Comparison of ENCODE assay signal across 8 cellular contexts in the genomic region with DNA sequence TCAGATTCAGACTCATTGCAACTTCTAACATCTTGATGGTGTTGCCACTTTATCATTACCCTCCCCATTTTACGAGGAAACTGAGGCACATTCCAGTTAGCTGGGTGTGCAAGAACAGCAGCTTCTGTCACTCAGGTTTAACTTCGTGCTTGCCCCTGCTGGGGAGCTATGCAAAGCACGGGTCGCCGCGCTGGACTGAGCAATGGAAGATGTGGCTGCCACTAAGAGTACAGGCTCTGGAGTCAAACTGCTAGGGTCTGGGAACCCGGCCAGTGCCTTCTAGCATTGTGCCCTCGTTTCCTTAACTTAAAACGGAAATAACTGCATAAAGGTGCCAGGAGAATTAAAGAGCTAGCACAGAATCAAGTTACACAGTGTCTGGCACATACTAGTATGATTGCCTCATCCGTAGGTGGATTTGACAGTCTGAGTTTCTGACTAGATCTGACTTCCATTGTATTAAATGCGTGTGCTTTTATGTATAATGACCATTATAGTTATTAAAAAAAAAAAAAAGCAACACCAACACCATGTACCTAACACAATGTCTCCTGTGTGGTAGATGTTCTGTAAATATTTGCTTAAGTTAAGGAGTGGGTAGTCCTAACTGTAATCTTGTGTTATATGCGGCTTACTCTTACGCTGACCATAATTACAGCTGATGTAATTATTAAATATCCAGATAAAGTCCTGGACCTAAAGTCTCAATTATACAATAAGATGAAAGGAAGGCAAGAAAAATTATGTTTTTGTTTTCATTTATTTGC. TPM values are rescaled to one million over a fixed set of nuclear protein-coding genes. Genes with fewer than 3 reads are reported as not detected.
DNase-seq lines count a peak whose midpoint lies in the region; ATAC-seq, FAIRE-seq and TF ChIP-seq lines count a peak whose summit lies in the region.

No MANE protein-coding gene starts in this region.

- no peaks in the 10 kb centered on the region for H3K27me3 ChIP-seq in MM.1S (replicated peaks; ENCODE audit: insufficient read depth, low read length)
- H3K27me3 ChIP-seq in left lung = no peaks in the 10 kb centered on the region

- H3K27ac ChIP-seq in MM.1S (ENCODE audit: low read length) (peak overlapping the region; percentile 78), VCaP (peak overlapping the region; percentile 100), left lung (peak overlapping the region; percentile 94 to 98)

- H3K27me3 Mint-ChIP-seq in HFFc6 (ENCODE audit: insufficient read depth) = peaks cover 2% of the 10 kb centered on the region; the same call in 1 of the 2 replicates

- H3K79me2 ChIP-seq in MM.1S (ENCODE audit: low read length) = peaks cover 38% of the 10 kb centered on the region

- peaks cover 3% of the 10 kb centered on the region; the same call in 1 of the 2 replicates for H3K9me3 Mint-ChIP-seq in HFFc6

- H3K4me2 ChIP-seq in MM.1S (ENCODE audit: low read depth, low read length) = peak overlapping the region; percentile 82

- peak overlapping the region; percentile 90 for H3K4me3 Mint-ChIP-seq in HFFc6

- TF ChIP-seq CTCF in HFFc6 (IDR thresholded peaks at IDR 0.05) (0 out of 2 replicates have a peak, but pooled peaks have one; percentile 16), MM.1S (IDR thresholded peaks at IDR 0.05; ENCODE audit: low read length) (peak; percentile 32), VCaP (conservative IDR thresholded peaks at IDR 0.05) (0 out of 2 replicates have a peak, but pooled peaks have one; percentile 6), left lung (IDR thresholded peaks at IDR 0.05) (peak in 1 of 2 donors; percentile 11)

- peak overlapping the region; percentile 95 for H3K27ac Mint-ChIP-seq in HFFc6

- peak; percentile 69 for ATAC-seq in left lung

- H3K9me2 ChIP-seq in MM.1S (replicated peaks; ENCODE audit: insufficient read depth, low read length) = no peaks in the 10 kb centered on the region

- H3K4me3 ChIP-seq in MM.1S (ENCODE audit: low read length) = peak overlapping the region; percentile 70
- peak overlapping the region; percentile 60 for H3K4me3 ChIP-seq in left lung

- peaks cover 31% of the 10 kb centered on the region for H3K4me1 Mint-ChIP-seq in HFFc6 (ENCODE audit: low read depth)

- peak overlapping the region; percentile 78 for H3K9ac ChIP-seq in MM.1S (ENCODE audit: low read length)

- peaks cover 26% of the 10 kb centered on the region for H3K36me3 Mint-ChIP-seq in HFFc6 (ENCODE audit: low read depth)

- FAIRE-seq in colon (lab: Jason Lieb, UNC) = peak; percentile 43

- H3K9me3 ChIP-seq in MM.1S (replicated peaks; ENCODE audit: insufficient read depth, low read length) (no peaks in the 10 kb centered on the region), left lung (no peaks in the 10 kb centered on the region)

- peak overlapping the region; percentile 69; the same call in 1 of the 2 replicates for H2AFZ ChIP-seq in MM.1S (ENCODE audit: low read length)

- H3F3A ChIP-seq in MM.1S (ENCODE audit: insufficient read depth, low read length) = peaks cover 15% of the 10 kb centered on the region; the same call in 1 of the 2 replicates

- H4K20me1 ChIP-seq in MM.1S (ENCODE audit: insufficient read depth, low read length) = no peaks in the 10 kb centered on the region

- H3K4me1 ChIP-seq in MM.1S (ENCODE audit: low read length) = peaks cover under 1% of the 10 kb centered on the region; the same call in 1 of the 2 replicates
- peaks cover 11 to 56% of the 10 kb centered on the region in 2 donors for H3K4me1 ChIP-seq in left lung

- DNase-seq in NK-92 treated with Interleukin-12 subunit alpha and Interleukin-12 subunit beta, amount 100 ng/mL, for 24 hours (lab: John Stamatoyannopoulos, UW) = peak; percentile 47
- DNase-seq in NK-92 (lab: John Stamatoyannopoulos, UW; ENCODE audit: unreplicated experiment) (no peak), HFFc6 (peak; percentile 46), MM.1S (peak; percentile 75), left lung (peak; percentile 75 to 87)
- DNase-seq in stimulated activated CD4-positive, alpha-beta T cell treated with anti-CD3 and anti-CD28 coated beads, Interleukin-4, amount 100 ng/mL, for 4 hours = peak; percentile 34 to 35

- intact Hi-C loops in left lung (cut with DNase I) = no loop called here

- H3K36me3 ChIP-seq in MM.1S (replicated peaks; ENCODE audit: insufficient read depth, low read length) (no peaks in the 10 kb centered on the region; the same call in none of the 2 replicates), left lung (peaks cover 0 to 13% of the 10 kb centered on the region in 2 donors)

RNA-seq across cellular contexts. Expression of gene ZNF22, which starts 0.8 kb away (rescaled TPM):
- 10 to 100 TPM in 4 of 6 experiments, 1 to 10 TPM in 2; 7.4 to 15.8 (median 13.2) TPM for total RNA-seq in HFFc6 (2021; fragmentation: NEBNext Ultra II Directional; extraction: Animal tissue kit (Norgen Biotek cat#: 25700))
- total RNA-seq in left lung = 10 to 100 TPM; 19.3 to 24.0 TPM

RNA-seq across cellular contexts. Expression of gene DEPP1, which starts 23.0 kb away (rescaled TPM):
- under 1 TPM; 0.43 to 0.78 (median 0.52) TPM for total RNA-seq in HFFc6 (2021; fragmentation: NEBNext Ultra II Directional; extraction: Animal tissue kit (Norgen Biotek cat#: 25700))
- total RNA-seq in left lung = 10 to 100 TPM; 25.4 to 33.9 TPM

RNA-seq across cellular contexts. Expression of gene RASSF4, which starts 42.0 kb away (rescaled TPM):
- 1 to 10 TPM; 1.1 to 3.8 (median 2.9) TPM for total RNA-seq in HFFc6 (2021; fragmentation: NEBNext Ultra II Directional; extraction: Animal tissue kit (Norgen Biotek cat#: 25700))
- total RNA-seq in left lung = 10 to 100 TPM; 52.2 to 54.7 TPM

Comparison
In these comparisons a context has a peak if more than half of its experiments do, and no peak if none do; other contexts are left out.
1. RNA of gene DEPP1, which starts 23.0 kb away (total RNA-seq): 25.4 to 33.9 TPM in left lung; 0.43 to 0.78 TPM in HFFc6; every median in the first group is over 10 times any median in the second.
2. RNA of gene RASSF4, which starts 42.0 kb away (total RNA-seq): 52.2 to 54.7 TPM in left lung; 1.1 to 3.8 TPM in HFFc6; every median in the first group is over 10 times any median in the second.
3. Peak in every context shown above with its lines, with median percentiles within 50 percentile points of each other: H3K27ac ChIP-seq.